In genomic region chr12:118328486-118329340, GRCh38 we compare ENCODE assay signal across 23 cellular contexts. TPM values are rescaled to one million over a fixed set of nuclear protein-coding genes. Genes with fewer than 3 reads are reported as not detected.
DNase-seq lines count a peak whose midpoint lies in the region; ATAC-seq and TF ChIP-seq lines count a peak whose summit lies in the region.
"Had no signal": no experiment of that assay in that cellular context is flagged by ENCODE, and none has a peak within 500 bp of the region (broad histone marks: within the 10 kb centered on the region; RNA-seq: fewer than 3 reads in every experiment).

No MANE protein-coding gene starts in this region.

- no peak overlapping the region for H3K4me3 ChIP-seq in BLaER1 treated with 17β-estradiol and CSF1 and Interleukin-3, amounts not matched to agents 10 nM and 100 nM
- no peak overlapping the region for H3K4me3 ChIP-seq in esophagus squamous epithelium
- H3K4me3 ChIP-seq: lung, thyroid gland had no signal

- H3K27me3 Mint-ChIP-seq in HFFc6 (ENCODE audit: insufficient read depth), result no peaks in the 10 kb centered on the region
- no peaks in the 10 kb centered on the region for H3K27me3 Mint-ChIP-seq in T-helper 17 cell
- H3K27me3 Mint-ChIP-seq in natural killer cell (ENCODE audit: low read depth in 2 of 2), result no peaks in the 10 kb centered on the region
- H3K27me3 Mint-ChIP-seq: CD4-positive, alpha-beta T cell had no signal

- peaks cover 27 to 93% (median 46%) of the 10 kb centered on the region in 10 experiments for H3K4me1 ChIP-seq in BLaER1 treated with 17β-estradiol and CSF1 and Interleukin-3, amounts not matched to agents 10 nM and 100 nM
- peaks cover 0 to 16% (median 0%) of the 10 kb centered on the region in 3 donors for H3K4me1 ChIP-seq in esophagus squamous epithelium
- H3K4me1 ChIP-seq: thyroid gland had no signal

- H4K20me1 ChIP-seq in BLaER1 treated with 17β-estradiol and CSF1 and Interleukin-3, amounts not matched to agents 10 nM and 100 nM, result peaks cover 0 to 15% (median 0%) of the 10 kb centered on the region in 11 experiments; a peak in 5 of 22 replicates

- intact Hi-C loops in natural killer cell (cut with micrococcal nuclease) (no loop called here), esophagus squamous epithelium (cut with DNase I) (no loop called here)

- H3K27ac Mint-ChIP-seq in HFFc6 (peak overlapping the region; percentile 57), T-helper 17 cell (peak overlapping the region; percentile 47), natural killer cell (peak overlapping the region; percentile 37 to 41)
- H3K27ac Mint-ChIP-seq: CD4-positive, alpha-beta T cell; H9; T-helper 1 cell treated with Interleukin-12 subunit alpha and Interleukin-12 subunit beta and Interleukin-4 antibody, amounts not matched to agents 30 μg/mL and 1 μg/mL, for 36 hours had no signal

- peaks cover 27% of the 10 kb centered on the region for H3K36me3 Mint-ChIP-seq in HFFc6 (ENCODE audit: low read depth)
- peaks cover 9% of the 10 kb centered on the region for H3K36me3 Mint-ChIP-seq in T-helper 17 cell (ENCODE audit: low read depth)
- H3K36me3 Mint-ChIP-seq in natural killer cell, result no peaks in the 10 kb centered on the region

- H3K9ac ChIP-seq in BLaER1 treated with 17β-estradiol and CSF1 and Interleukin-3, amounts not matched to agents 10 nM and 100 nM, result no peak overlapping the region

- H3K27ac ChIP-seq in BLaER1 treated with 17β-estradiol and CSF1 and Interleukin-3, amounts not matched to agents 10 nM and 100 nM, result peak overlapping the region in 10 of 11 experiments; percentile 44 to 85 (median 76); a peak in 13 of 22 replicates
- H3K27ac ChIP-seq in esophagus squamous epithelium, result no peak overlapping the region
- H3K27ac ChIP-seq: thyroid gland had no signal

- peaks cover 9 to 28% (median 12%) of the 10 kb centered on the region in 11 experiments; a peak in 18 of 22 replicates for H3K36me3 ChIP-seq in BLaER1 treated with 17β-estradiol and CSF1 and Interleukin-3, amounts not matched to agents 10 nM and 100 nM
- H3K36me3 ChIP-seq in esophagus squamous epithelium, result no peaks in the 10 kb centered on the region
- H3K36me3 ChIP-seq: thyroid gland had no signal

- H3K9me3 Mint-ChIP-seq in HFFc6 (no peaks in the 10 kb centered on the region), natural killer cell (no peaks in the 10 kb centered on the region)
- H3K9me3 Mint-ChIP-seq: CD4-positive, alpha-beta T cell; H9; T-helper 1 cell treated with Interleukin-12 subunit alpha and Interleukin-12 subunit beta and Interleukin-4 antibody, amounts not matched to agents 30 μg/mL and 1 μg/mL, for 36 hours had no signal

- H3K4me1 Mint-ChIP-seq in HFFc6 (ENCODE audit: low read depth), result peaks cover 76% of the 10 kb centered on the region
- peaks cover 39% of the 10 kb centered on the region for H3K4me1 Mint-ChIP-seq in T-helper 17 cell
- peaks cover 53 to 57% of the 10 kb centered on the region in 2 donors for H3K4me1 Mint-ChIP-seq in natural killer cell

- TF ChIP-seq CTCF in HFFc6 (IDR thresholded peaks at IDR 0.05), result no peak
- TF ChIP-seq CTCF in natural killer cell (IDR thresholded peaks at IDR 0.05), result no peak
- TF ChIP-seq CTCF in esophagus squamous epithelium (IDR thresholded peaks at IDR 0.05), result no peak

- no peak for TF ChIP-seq POLR2A in esophagus squamous epithelium (IDR thresholded peaks at IDR 0.05)

- WGBS in esophagus squamous epithelium, 2 donors, result 76 to 83% methylated on average over 3 of the region's 3 CpGs

- peak overlapping the region; percentile 0 to 85 (median 60); a peak in 17 of 22 replicates for H3K4me2 ChIP-seq in BLaER1 treated with 17β-estradiol and CSF1 and Interleukin-3, amounts not matched to agents 10 nM and 100 nM

- H3K9me3 ChIP-seq in BLaER1 treated with 17β-estradiol and CSF1 and Interleukin-3, amounts not matched to agents 10 nM and 100 nM (replicated peaks in 1 of 11), result peaks cover 0 to 26% (median 18%) of the 10 kb centered on the region in 11 experiments; a peak in 13 of 22 replicates
- H3K9me3 ChIP-seq in T-helper 17 cell (ENCODE audit: control insufficient read depth, low read length, poor library complexity, severe bottlenecking), result no peaks in the 10 kb centered on the region
- H3K9me3 ChIP-seq in esophagus squamous epithelium, result no peaks in the 10 kb centered on the region
- H3K9me3 ChIP-seq: thyroid gland had no signal

- no peak for ATAC-seq in T-helper 17 cell
- no peak for ATAC-seq in natural killer cell
- ATAC-seq in HG02938 (IDR thresholded peaks at IDR 0.05; ENCODE audit: unreplicated experiment), result no peak

- DNase-seq in HFFc6, result no peak
- no peak for DNase-seq in T-helper 17 cell
- DNase-seq in natural killer cell, result no peak
- DNase-seq in HuH-7 (ENCODE audit: low spot score), result no peak
- DNase-seq in NCI-H1048 (lab: John Stamatoyannopoulos, UW), result no peak
- no peak for DNase-seq in esophagus squamous epithelium (lab: John Stamatoyannopoulos, UW)
- DNase-seq: activated CD4-positive, alpha-beta T cell treated with anti-CD3 and anti-CD28 coated beads, Interleukin-2, amount 50 U/mL, for 48 hours; activated gamma-delta T cell; CD4-positive, alpha-beta T cell; dermis blood vessel endothelial cell; DMS53; foreskin melanocyte; H9; hypothalamus; NCI-H146; NCI-H2171 treated with DMSO at 0.1 percent for 48 hours; NCI-H69; stimulated activated naive CD4-positive, alpha-beta T cell treated with Interleukin-2 at 50 U/mL for 16 hours; thyroid gland had no signal

- H3K4me3 Mint-ChIP-seq in HFFc6, result peak overlapping the region; percentile 45; the same call in 1 of the 2 replicates
- H3K4me3 Mint-ChIP-seq in T-helper 17 cell, result no peak overlapping the region
- no peak overlapping the region for H3K4me3 Mint-ChIP-seq in natural killer cell
- H3K4me3 Mint-ChIP-seq: CD4-positive, alpha-beta T cell; H9; T-helper 1 cell treated with Interleukin-12 subunit alpha and Interleukin-12 subunit beta and Interleukin-4 antibody, amounts not matched to agents 30 μg/mL and 1 μg/mL, for 36 hours had no signal

- H3K27me3 ChIP-seq in BLaER1 treated with 17β-estradiol and CSF1 and Interleukin-3, amounts not matched to agents 10 nM and 100 nM, result no peaks in the 10 kb centered on the region
- H3K27me3 ChIP-seq in esophagus squamous epithelium, result no peaks in the 10 kb centered on the region
- H3K27me3 ChIP-seq: thyroid gland had no signal

RNA-seq across cellular contexts. Expression of gene TAOK3, which starts 44.0 kb away (rescaled TPM):
- 10 to 100 TPM; 26.0 to 30.7 (median 28.0) TPM for total RNA-seq in HFFc6 (2021; fragmentation: NEBNext Ultra II Directional; extraction: Animal tissue kit (Norgen Biotek cat#: 25700))
- total RNA-seq in T-helper 17 cell (10 to 100 TPM; 77.8 to 82.2 TPM), natural killer cell (100 to 1,000 TPM; 155 to 166 (median 157) TPM), esophagus squamous epithelium (10 to 100 TPM; 13.7 to 27.7 (median 21.1) TPM)

RNA-seq across cellular contexts. Expression of gene SUDS3, which starts 47.6 kb away (rescaled TPM):
- 10 to 100 TPM; 20.5 to 23.4 (median 22.8) TPM for total RNA-seq in HFFc6 (2021; fragmentation: NEBNext Ultra II Directional; extraction: Animal tissue kit (Norgen Biotek cat#: 25700))
- total RNA-seq in T-helper 17 cell, result 10 to 100 TPM; 29.8 to 34.9 TPM
- 10 to 100 TPM; 27.5 to 40.3 (median 35.7) TPM for total RNA-seq in natural killer cell
- total RNA-seq in esophagus squamous epithelium, result 10 to 100 TPM; 43.3 to 55.0 (median 44.8) TPM

Comparison
In these comparisons a context has a peak if more than half of its experiments do, and no peak if none do; other contexts are left out.
1. H3K27ac ChIP-seq: peak in BLaER1 treated with 17β-estradiol and CSF1 and Interleukin-3, amounts not matched to agents 10 nM and 100 nM (10 of 11); none in esophagus squamous epithelium (0 of 4).
2. Peak in every context shown above with its lines, with median percentiles within 50 percentile points of each other: H3K27ac Mint-ChIP-seq.